Comparison of ENCODE assay signal across 8 cellular contexts in the genomic region with DNA sequence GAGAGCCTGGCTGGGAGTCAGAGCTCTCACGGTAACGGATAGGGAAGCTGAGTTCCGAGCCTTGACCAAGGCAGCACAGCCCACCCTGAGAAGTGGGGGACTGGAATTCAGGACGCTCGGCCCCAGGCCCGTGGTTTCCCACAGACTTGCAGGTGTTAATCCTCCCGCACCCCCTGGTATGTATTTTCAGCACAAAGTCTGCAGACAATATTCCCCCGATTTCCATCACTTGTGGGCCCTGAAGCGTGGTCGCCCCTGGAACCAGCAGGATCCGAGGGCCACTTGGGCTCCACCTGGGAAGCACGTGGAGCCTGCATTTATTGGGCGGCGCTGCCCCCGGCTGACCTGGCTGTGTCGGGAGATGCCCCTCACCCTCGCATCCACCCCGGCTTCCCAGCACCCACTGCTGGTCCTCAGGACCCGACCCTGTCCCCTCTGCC.
DNase-seq lines count a peak whose midpoint lies in the region; ATAC-seq, FAIRE-seq and TF ChIP-seq lines count a peak whose summit lies in the region.

No MANE protein-coding gene starts in this region.

- H3K9me3 ChIP-seq in A673 (ENCODE audit: low read depth, low read length, poor library complexity, severe bottlenecking) (no peaks in the 10 kb centered on the region), GM12878 (replicated peaks; ENCODE audit: control insufficient read depth, insufficient read depth, low read length) (no peaks in the 10 kb centered on the region), mesenchymal stem cell (ENCODE audit: control insufficient read depth, low read length) (no peaks in the 10 kb centered on the region)

- H3K4me2 ChIP-seq in GM12878 (ENCODE audit: control insufficient read depth, insufficient read depth) (peak overlapping the region; percentile 48), mesenchymal stem cell (ENCODE audit: low read length, poor library complexity, severe bottlenecking) (peak overlapping the region; percentile 79)

- H3K9ac ChIP-seq in GM12878 (ENCODE audit: control insufficient read depth, insufficient read depth, low read length) (peak overlapping the region; percentile 8; the same call in 1 of the 2 replicates), mesenchymal stem cell (ENCODE audit: low read length) (peak overlapping the region; percentile 84)

- no peaks in the 10 kb centered on the region for H4K20me1 ChIP-seq in GM12878 (ENCODE audit: control insufficient read depth, insufficient read depth)

- TF ChIP-seq CTCF in A673 (conservative IDR thresholded peaks at IDR 0.05; ENCODE audit: low read depth, low read length), result 0 out of 2 replicates have a peak, but pooled peaks have one; percentile 28
- TF ChIP-seq CTCF in GM12878 (IDR thresholded peaks at IDR 0.05 in 2 of 3, conservative IDR thresholded peaks at IDR 0.05 in 1 of 3; ENCODE audit: control insufficient read depth in 2 of 3, extremely low read depth in 1 of 3, insufficient read depth in 1 of 3, low read depth in 3 of 3, low read length in 3 of 3), result no peak

- H2BK120ac ChIP-seq in mesenchymal stem cell (ENCODE audit: low read depth, low read length), result no peak overlapping the region

- no TSS peak for BruUV-seq in A673 (replicated peaks; lab: Mats Ljungman, UMichigan)
- BruUV-seq in GM12878 (replicated peaks; lab: Mats Ljungman, UMichigan), result no TSS peak

- H2BK12ac ChIP-seq in mesenchymal stem cell (ENCODE audit: low read length in 2 of 2), result peak overlapping the region; percentile 55 to 82

- H2BK15ac ChIP-seq in mesenchymal stem cell (ENCODE audit: low read depth, poor library complexity, severe bottlenecking), result peak overlapping the region; percentile 96

- H3K27me3 ChIP-seq in A673 (replicated peaks; ENCODE audit: insufficient read depth, low read depth, low read length, poor library complexity) (no peaks in the 10 kb centered on the region), GM12878 (replicated peaks in 1 of 2; ENCODE audit: control insufficient read depth in 2 of 2, insufficient read depth in 2 of 2, low read length in 1 of 2) (no peaks in the 10 kb centered on the region), mesenchymal stem cell (ENCODE audit: control insufficient read depth in 1 of 2, insufficient read depth in 1 of 2, low read length in 2 of 2) (no peaks in the 10 kb centered on the region)

- 8% methylated on average over 18 of the region's 19 CpGs for WGBS in GM12878 (ENCODE audit: insufficient coverage, insufficient replicate concordance, low lambda C conversion rate, missing lambda C conversion rate)
- WGBS in mesenchymal stem cell, result 48% methylated on average over 19 of the region's 19 CpGs

- H3K18ac ChIP-seq in mesenchymal stem cell (ENCODE audit: low read depth in 1 of 2, low read length in 2 of 2), result peak overlapping the region; percentile 78 to 80

- no peak for TF ChIP-seq POLR2A in GM12878 (IDR thresholded peaks at IDR 0.05; ENCODE audit: low read depth, low read length)

- H3K36me3 ChIP-seq in A673 (ENCODE audit: insufficient read depth, low read length, poor library complexity, severe bottlenecking) (no peaks in the 10 kb centered on the region), GM12878 (ENCODE audit: control insufficient read depth in 2 of 2, insufficient read depth in 2 of 2, low read length in 1 of 2) (no peaks in the 10 kb centered on the region), mesenchymal stem cell (ENCODE audit: control insufficient read depth in 1 of 2, insufficient read depth in 2 of 2, low read depth in 1 of 2, low read length in 2 of 2) (peaks cover 0 to 4% of the 10 kb centered on the region in 2 experiments)

- no peaks in the 10 kb centered on the region for H3K79me2 ChIP-seq in GM12878 (ENCODE audit: control insufficient read depth, insufficient read depth, low read length)

- SMC1A ChIA-PET in GM12878 (lab: Charles Lee; ENCODE audit: uncharacterized antibody, unreplicated experiment), result interaction anchor here (0.9 to 3.4 kb wide), 13 partner anchors 12 to 504 kb away, joined by 3 to 43 read pairs (median 4); no protein-coding TSS in a partner anchor

- no peak for DNase-seq in A673 (ENCODE audit: low spot score)
- DNase-seq in HEK293T (ENCODE audit: extremely low spot score), result no peak
- DNase-seq in GM12878 (ENCODE audit: low read depth, low spot score), result no peak
- no peak for DNase-seq in mesenchymal stem cell
- no peak for DNase-seq in SIG-M5 (lab: John Stamatoyannopoulos, UW)
- DNase-seq in LoVo (ENCODE audit: low spot score), result no peak
- no peak for DNase-seq in NCI-H2029 (lab: John Stamatoyannopoulos, UW)
- no peak for DNase-seq in amygdala (lab: John Stamatoyannopoulos, UW)

- CTCF ChIA-PET in A673 (lab: Charles Lee) (interaction anchor here (0.6 to 1.4 kb wide), 3 partner anchors 104 to 246 kb away, joined by 3 to 5 read pairs (median 5); no protein-coding TSS in a partner anchor), HEK293T (lab: Yijun Ruan, JAX) (interaction anchor here (0.6 to 1.5 kb wide), 12 partner anchors 11 to 246 kb away, joined by 3 to 11 read pairs (median 4); a partner anchor contains a TSS), GM12878 (lab: Yijun Ruan, JAX) (interaction anchor here (0.8 to 6.6 kb wide), 29 partner anchors 8 to 301 kb away, joined by 3 to 106 read pairs (median 6); a partner anchor contains a TSS)

- peak overlapping the region; percentile 58 for H4K91ac ChIP-seq in mesenchymal stem cell (ENCODE audit: low read length)

- RAD21 ChIA-PET in GM12878 (lab: Charles Lee; ENCODE audit: unreplicated experiment), result interaction anchor here (0.9 to 2.8 kb wide), 12 partner anchors 21 to 296 kb away, joined by 3 to 33 read pairs (median 6); no protein-coding TSS in a partner anchor

- peak overlapping the region; percentile 30 for H2AK5ac ChIP-seq in mesenchymal stem cell (ENCODE audit: low read length, severe bottlenecking)

- intact Hi-C loops in A673 (cut with micrococcal nuclease; ENCODE audit: unreplicated experiment) (loop anchor here (2.0 kb wide), 1 partner anchor 247 kb away; no protein-coding TSS in a partner anchor), GM12878 (cut with micrococcal nuclease; ENCODE audit: unreplicated experiment) (loop anchor here (5.0 to 10.0 kb wide), 3 partner anchors 103 to 298 kb away; a partner anchor contains a TSS)

- no peak for TF ChIP-seq EP300 in GM12878 (IDR thresholded peaks at IDR 0.05; ENCODE audit: borderline replicate concordance in 1 of 2, control insufficient read depth in 1 of 2, low read depth in 2 of 2, low read length in 2 of 2)

- peaks cover 2% of the 10 kb centered on the region for H3K79me1 ChIP-seq in mesenchymal stem cell (replicated peaks; ENCODE audit: low read length, poor library complexity, severe bottlenecking)

- POLR2A ChIA-PET in A673 (lab: Charles Lee; ENCODE audit: low non-redundant PET), result no interaction called here
- POLR2A ChIA-PET in HEK293T (lab: Yijun Ruan, JAX), result interaction anchor here (0.6 to 1.4 kb wide), 8 partner anchors 10 to 246 kb away, joined by 3 to 4 read pairs (median 4); a partner anchor contains a TSS
- POLR2A ChIA-PET in GM12878 (lab: Charles Lee), result interaction anchor here (1.6 kb wide), 1 partner anchor 102 kb away, joined by 3 read pairs; a partner anchor contains a TSS

- peak overlapping the region; percentile 46 for H3K4me3 ChIP-seq in A673 (ENCODE audit: low read depth, low read length, poor library complexity, severe bottlenecking)
- peak overlapping the region; percentile 43; the same call in 1 of the 2 replicates for H3K4me3 ChIP-seq in GM12878
- H3K4me3 ChIP-seq in mesenchymal stem cell (ENCODE audit: insufficient read depth in 1 of 2, low read depth in 1 of 2, low read length in 2 of 2), result peak overlapping the region; percentile 46 to 80

- H3K4me1 ChIP-seq in A673 (ENCODE audit: insufficient read depth, low read length, poor library complexity, severe bottlenecking) (peaks cover 26% of the 10 kb centered on the region), GM12878 (ENCODE audit: control insufficient read depth, insufficient read depth, low read length) (peaks cover 6% of the 10 kb centered on the region), mesenchymal stem cell (ENCODE audit: control insufficient read depth, insufficient read depth, low read depth, low read length) (peaks cover 16% of the 10 kb centered on the region)

- peak overlapping the region in 1 of 2 experiments; percentile 61 for H3K14ac ChIP-seq in mesenchymal stem cell (ENCODE audit: low read length in 2 of 2)

- H2AFZ ChIP-seq in GM12878 (ENCODE audit: control insufficient read depth, low read depth, low read length) (peak overlapping the region; percentile 73), mesenchymal stem cell (ENCODE audit: low read depth, low read length) (peak overlapping the region; percentile 92)

- peak overlapping the region; percentile 29 to 65 for H3K4ac ChIP-seq in mesenchymal stem cell (ENCODE audit: low read depth in 1 of 2, low read length in 2 of 2)

- H3K27ac ChIP-seq in A673 (ENCODE audit: low read depth, low read length, poor library complexity, severe bottlenecking) (peak overlapping the region; percentile 84), GM12878 (ENCODE audit: control insufficient read depth, insufficient read depth) (no peak overlapping the region), mesenchymal stem cell (ENCODE audit: low read length, poor library complexity, severe bottlenecking) (peak overlapping the region; percentile 18)

- in situ Hi-C loops in GM12878 (cut with MboI), result loop anchor here (5.0 to 10.0 kb wide), 4 partner anchors 103 to 281 kb away; a partner anchor contains a TSS

- no peak for TF ChIP-seq RAD21 in GM12878 (IDR thresholded peaks at IDR 0.05; ENCODE audit: insufficient read depth, low read depth, low read length)

- ATAC-seq in GM12878, result no peak

- peak overlapping the region; percentile 86 for H4K8ac ChIP-seq in mesenchymal stem cell (ENCODE audit: low read length)

- peak overlapping the region; percentile 63 for H2BK5ac ChIP-seq in mesenchymal stem cell (ENCODE audit: low read depth, low read length, poor library complexity, severe bottlenecking)

- no peak for FAIRE-seq in GM12878 (lab: Jason Lieb, UNC)

- peak overlapping the region in 1 of 2 experiments; percentile 9 for H3K23ac ChIP-seq in mesenchymal stem cell (ENCODE audit: low read length in 2 of 2)

TF ChIP-seq in HEK293T, 16 proteins besides CTCF, POLR2A, EP300 and RAD21:
- no peak for TF ChIP-seq FOXK2 (IDR thresholded peaks at IDR 0.05)
- TF ChIP-seq FOXM1 (IDR thresholded peaks at IDR 0.05; ENCODE audit: borderline replicate concordance), result no peak
- peak; percentile 71 for TF ChIP-seq L3MBTL2 (conservative IDR thresholded peaks at IDR 0.05)
- TF ChIP-seq CTBP1 (IDR thresholded peaks at IDR 0.05; ENCODE audit: borderline replicate concordance), result no peak

TF ChIP-seq in GM12878, 131 proteins besides CTCF, POLR2A, EP300 and RAD21 (continues in another document):
- TF ChIP-seq ZNF207 (IDR thresholded peaks at IDR 0.05; ENCODE audit: borderline replicate concordance), result 0 out of 2 replicates have a peak, but pooled peaks have one; percentile 14
